Comparison of ENCODE assay signal across 1 cellular context in the genomic region with DNA sequence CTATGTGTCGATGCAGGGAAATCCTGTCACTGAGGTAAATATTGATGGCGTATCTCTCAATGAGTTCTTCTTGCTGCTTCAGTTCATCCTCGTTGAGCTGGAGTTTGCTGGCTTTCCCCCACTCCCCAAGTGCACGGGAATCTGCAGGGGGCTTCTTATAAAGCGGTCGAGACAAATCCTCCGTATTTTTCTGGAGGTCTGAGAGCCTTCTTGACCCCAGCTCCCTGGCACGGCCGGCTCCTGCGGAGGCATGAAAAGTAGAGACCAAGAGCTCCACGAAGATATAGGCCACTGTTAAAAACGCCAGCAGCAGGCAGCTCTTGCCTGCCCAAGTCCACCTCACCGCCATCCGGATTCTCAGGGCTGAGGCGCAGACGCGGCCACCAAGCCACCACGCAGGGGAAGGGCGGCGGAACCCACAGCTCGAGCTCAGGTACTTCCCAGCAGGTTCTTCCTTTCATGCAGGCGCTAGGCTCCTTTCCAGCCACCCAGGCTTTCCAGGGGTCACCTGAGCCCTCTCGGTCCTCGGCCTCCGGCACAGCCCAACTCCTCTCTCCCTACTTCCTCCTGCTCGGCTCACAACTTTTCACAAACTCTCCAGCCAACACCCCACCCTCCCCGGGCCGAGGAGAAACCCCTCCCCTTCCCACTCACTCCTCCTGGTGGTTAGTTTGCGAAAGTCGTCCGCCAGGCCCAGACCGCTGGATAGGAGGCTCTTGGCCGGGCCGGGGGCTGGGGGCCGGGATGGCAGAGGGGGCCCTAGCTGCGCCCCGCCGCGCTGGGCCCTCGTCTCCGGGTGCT.
TF ChIP-seq lines count a peak whose summit lies in the region.

Gene GALNT4, minus strand, starts transcription at position 596 of the 801 bp plus-strand sequence. Its CDS starts 247 bp downstream, at position 349.

TF ChIP-seq in K562, 482 proteins besides CTCF, POLR2A, EP300 and RAD21 (continued from another document and continues in another):
- TF ChIP-seq, protein P1, sequence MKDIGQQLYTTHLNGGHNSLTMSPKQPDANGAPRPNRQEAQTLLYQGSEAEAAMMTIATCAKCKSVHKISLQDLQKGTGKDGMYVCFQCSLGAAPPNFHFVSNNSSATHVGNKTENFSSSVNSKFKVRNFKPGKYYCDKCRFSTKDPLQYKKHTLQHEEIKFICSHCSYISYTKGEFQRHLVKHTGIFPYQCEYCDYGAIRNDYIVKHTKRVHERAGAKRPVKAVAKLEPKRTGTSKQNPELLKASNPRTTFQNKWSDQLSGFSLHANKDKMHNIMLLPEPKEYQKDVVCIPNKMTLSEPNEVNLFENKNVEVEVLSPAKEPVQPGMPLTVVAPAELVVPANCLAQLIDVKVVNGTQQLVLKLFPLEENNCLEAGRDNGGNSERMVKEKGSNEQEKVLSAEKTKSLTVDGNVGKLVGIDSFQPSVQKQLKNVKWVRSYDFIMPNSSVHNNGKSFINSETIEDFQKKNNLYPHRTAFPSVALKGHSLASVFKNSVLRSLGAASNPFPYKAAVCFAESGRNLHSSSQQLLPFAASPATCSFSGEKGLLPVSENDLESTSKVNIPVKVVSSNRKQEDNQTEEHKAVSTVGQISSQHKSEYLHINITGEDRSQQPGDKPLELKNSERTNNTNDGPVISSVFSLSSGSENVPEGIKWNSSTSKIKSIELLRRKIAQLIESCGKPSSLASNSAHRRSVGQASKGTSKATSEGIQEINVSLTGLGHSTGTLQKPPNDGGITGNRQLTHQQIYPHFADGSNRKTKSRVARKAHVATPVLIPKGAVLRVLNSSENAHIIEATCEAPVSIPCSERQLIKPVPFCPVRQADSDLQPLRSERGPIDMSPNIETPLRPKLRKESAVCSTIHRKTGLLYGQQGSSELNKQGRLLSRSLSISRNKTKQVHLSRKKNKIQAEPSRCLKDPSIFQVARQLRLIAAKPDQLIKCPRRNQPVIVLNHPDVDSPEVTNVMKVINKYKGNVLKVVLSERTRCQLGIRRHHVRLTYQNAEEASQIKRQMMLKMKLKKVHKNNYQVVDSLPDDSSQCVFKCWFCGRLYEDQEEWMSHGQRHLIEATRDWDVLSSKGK (CRISPR knock-in tag; IDR thresholded peaks at IDR 0.05), result no peak
- TF ChIP-seq, protein P2, sequence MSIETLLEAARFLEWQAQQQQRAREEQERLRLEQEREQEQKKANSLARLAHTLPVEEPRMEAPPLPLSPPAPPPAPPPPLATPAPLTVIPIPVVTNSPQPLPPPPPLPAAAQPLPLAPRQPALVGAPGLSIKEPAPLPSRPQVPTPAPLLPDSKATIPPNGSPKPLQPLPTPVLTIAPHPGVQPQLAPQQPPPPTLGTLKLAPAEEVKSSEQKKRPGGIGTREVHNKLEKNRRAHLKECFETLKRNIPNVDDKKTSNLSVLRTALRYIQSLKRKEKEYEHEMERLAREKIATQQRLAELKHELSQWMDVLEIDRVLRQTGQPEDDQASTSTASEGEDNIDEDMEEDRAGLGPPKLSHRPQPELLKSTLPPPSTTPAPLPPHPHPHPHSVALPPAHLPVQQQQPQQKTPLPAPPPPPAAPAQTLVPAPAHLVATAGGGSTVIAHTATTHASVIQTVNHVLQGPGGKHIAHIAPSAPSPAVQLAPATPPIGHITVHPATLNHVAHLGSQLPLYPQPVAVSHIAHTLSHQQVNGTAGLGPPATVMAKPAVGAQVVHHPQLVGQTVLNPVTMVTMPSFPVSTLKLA (conservative IDR thresholded peaks at IDR 0.05), result no peak; a peak in 1 of 4 replicates
- TF ChIP-seq ZBTB43 (CRISPR knock-in tag; IDR thresholded peaks at IDR 0.05), result no peak
- TF ChIP-seq ZFP36 (IDR thresholded peaks at IDR 0.05; ENCODE audit: low read depth, low read length, partially characterized antibody), result peak; percentile 34
- no peak for TF ChIP-seq CREB1 (IDR thresholded peaks at IDR 0.05)
- no peak for TF ChIP-seq CREB1 (CRISPR knock-in tag; IDR thresholded peaks at IDR 0.05)
- no peak for TF ChIP-seq NEUROD1 (IDR thresholded peaks at IDR 0.05; ENCODE audit: borderline replicate concordance, low read depth, low read length, partially characterized antibody)
- TF ChIP-seq, protein P3, sequence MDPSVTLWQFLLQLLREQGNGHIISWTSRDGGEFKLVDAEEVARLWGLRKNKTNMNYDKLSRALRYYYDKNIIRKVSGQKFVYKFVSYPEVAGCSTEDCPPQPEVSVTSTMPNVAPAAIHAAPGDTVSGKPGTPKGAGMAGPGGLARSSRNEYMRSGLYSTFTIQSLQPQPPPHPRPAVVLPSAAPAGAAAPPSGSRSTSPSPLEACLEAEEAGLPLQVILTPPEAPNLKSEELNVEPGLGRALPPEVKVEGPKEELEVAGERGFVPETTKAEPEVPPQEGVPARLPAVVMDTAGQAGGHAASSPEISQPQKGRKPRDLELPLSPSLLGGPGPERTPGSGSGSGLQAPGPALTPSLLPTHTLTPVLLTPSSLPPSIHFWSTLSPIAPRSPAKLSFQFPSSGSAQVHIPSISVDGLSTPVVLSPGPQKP (CRISPR knock-in tag; IDR thresholded peaks at IDR 0.05), result no peak
- no peak for TF ChIP-seq GABPB2 (CRISPR knock-in tag; conservative IDR thresholded peaks at IDR 0.05)
- TF ChIP-seq STAT6 (CRISPR knock-in tag; IDR thresholded peaks at IDR 0.05), result no peak
- TF ChIP-seq, protein P4, sequence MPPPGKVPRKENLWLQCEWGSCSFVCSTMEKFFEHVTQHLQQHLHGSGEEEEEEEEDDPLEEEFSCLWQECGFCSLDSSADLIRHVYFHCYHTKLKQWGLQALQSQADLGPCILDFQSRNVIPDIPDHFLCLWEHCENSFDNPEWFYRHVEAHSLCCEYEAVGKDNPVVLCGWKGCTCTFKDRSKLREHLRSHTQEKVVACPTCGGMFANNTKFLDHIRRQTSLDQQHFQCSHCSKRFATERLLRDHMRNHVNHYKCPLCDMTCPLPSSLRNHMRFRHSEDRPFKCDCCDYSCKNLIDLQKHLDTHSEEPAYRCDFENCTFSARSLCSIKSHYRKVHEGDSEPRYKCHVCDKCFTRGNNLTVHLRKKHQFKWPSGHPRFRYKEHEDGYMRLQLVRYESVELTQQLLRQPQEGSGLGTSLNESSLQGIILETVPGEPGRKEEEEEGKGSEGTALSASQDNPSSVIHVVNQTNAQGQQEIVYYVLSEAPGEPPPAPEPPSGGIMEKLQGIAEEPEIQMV (tag; conservative IDR thresholded peaks at IDR 0.05; ENCODE audit: low read depth), result no peak
- TF ChIP-seq SMAD1 (IDR thresholded peaks at IDR 0.05; ENCODE audit: low read depth, low read length, partially characterized antibody), result no peak
- TF ChIP-seq, protein P5, sequence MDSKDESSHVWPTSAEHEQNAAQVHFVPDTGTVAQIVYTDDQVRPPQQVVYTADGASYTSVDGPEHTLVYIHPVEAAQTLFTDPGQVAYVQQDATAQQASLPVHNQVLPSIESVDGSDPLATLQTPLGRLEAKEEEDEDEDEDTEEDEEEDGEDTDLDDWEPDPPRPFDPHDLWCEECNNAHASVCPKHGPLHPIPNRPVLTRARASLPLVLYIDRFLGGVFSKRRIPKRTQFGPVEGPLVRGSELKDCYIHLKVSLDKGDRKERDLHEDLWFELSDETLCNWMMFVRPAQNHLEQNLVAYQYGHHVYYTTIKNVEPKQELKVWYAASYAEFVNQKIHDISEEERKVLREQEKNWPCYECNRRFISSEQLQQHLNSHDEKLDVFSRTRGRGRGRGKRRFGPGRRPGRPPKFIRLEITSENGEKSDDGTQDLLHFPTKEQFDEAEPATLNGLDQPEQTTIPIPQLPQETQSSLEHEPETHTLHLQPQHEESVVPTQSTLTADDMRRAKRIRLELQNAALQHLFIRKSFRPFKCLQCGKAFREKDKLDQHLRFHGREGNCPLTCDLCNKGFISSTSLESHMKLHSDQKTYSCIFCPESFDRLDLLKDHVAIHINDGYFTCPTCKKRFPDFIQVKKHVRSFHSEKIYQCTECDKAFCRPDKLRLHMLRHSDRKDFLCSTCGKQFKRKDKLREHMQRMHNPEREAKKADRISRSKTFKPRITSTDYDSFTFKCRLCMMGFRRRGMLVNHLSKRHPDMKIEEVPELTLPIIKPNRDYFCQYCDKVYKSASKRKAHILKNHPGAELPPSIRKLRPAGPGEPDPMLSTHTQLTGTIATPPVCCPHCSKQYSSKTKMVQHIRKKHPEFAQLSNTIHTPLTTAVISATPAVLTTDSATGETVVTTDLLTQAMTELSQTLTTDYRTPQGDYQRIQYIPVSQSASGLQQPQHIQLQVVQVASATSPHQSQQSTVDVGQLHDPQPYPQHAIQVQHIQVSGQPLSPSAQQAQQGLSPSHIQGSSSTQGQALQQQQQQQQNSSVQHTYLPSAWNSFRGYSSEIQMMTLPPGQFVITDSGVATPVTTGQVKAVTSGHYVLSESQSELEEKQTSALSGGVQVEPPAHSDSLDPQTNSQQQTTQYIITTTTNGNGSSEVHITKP (IDR thresholded peaks at IDR 0.05; ENCODE audit: partially characterized antibody), result peak; percentile 97
- TF ChIP-seq, protein P6, sequence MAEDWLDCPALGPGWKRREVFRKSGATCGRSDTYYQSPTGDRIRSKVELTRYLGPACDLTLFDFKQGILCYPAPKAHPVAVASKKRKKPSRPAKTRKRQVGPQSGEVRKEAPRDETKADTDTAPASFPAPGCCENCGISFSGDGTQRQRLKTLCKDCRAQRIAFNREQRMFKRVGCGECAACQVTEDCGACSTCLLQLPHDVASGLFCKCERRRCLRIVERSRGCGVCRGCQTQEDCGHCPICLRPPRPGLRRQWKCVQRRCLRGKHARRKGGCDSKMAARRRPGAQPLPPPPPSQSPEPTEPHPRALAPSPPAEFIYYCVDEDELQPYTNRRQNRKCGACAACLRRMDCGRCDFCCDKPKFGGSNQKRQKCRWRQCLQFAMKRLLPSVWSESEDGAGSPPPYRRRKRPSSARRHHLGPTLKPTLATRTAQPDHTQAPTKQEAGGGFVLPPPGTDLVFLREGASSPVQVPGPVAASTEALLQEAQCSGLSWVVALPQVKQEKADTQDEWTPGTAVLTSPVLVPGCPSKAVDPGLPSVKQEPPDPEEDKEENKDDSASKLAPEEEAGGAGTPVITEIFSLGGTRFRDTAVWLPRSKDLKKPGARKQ (CRISPR knock-in tag; IDR thresholded peaks at IDR 0.05), result no peak
- no peak for TF ChIP-seq ZNF175 (CRISPR knock-in tag; IDR thresholded peaks at IDR 0.05; ENCODE audit: low read depth)
- TF ChIP-seq MTA1 (IDR thresholded peaks at IDR 0.05; ENCODE audit: borderline replicate concordance), result no peak
- no peak for TF ChIP-seq ETV6 (IDR thresholded peaks at IDR 0.05; ENCODE audit: borderline replicate concordance in 1 of 2, low read depth in 2 of 2, low read length in 1 of 2)
- TF ChIP-seq ETV6 (CRISPR knock-in tag; IDR thresholded peaks at IDR 0.05; ENCODE audit: borderline replicate concordance), result no peak
- TF ChIP-seq, protein P7, sequence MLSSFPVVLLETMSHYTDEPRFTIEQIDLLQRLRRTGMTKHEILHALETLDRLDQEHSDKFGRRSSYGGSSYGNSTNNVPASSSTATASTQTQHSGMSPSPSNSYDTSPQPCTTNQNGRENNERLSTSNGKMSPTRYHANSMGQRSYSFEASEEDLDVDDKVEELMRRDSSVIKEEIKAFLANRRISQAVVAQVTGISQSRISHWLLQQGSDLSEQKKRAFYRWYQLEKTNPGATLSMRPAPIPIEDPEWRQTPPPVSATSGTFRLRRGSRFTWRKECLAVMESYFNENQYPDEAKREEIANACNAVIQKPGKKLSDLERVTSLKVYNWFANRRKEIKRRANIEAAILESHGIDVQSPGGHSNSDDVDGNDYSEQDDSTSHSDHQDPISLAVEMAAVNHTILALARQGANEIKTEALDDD (IDR thresholded peaks at IDR 0.05), result no peak
- no peak for TF ChIP-seq NCOA4 (IDR thresholded peaks at IDR 0.05; ENCODE audit: partially characterized antibody)
- no peak for TF ChIP-seq IRF9 (tag; IDR thresholded peaks at IDR 0.05)
- no peak for TF ChIP-seq ETS2 (tag; IDR thresholded peaks at IDR 0.05; ENCODE audit: borderline replicate concordance, poor library complexity, severe bottlenecking)
- TF ChIP-seq POLR2G (IDR thresholded peaks at IDR 0.05; ENCODE audit: low read depth, low read length), result peak; percentile 87
- TF ChIP-seq THRAP3 (IDR thresholded peaks at IDR 0.05; ENCODE audit: borderline replicate concordance), result no peak
- no peak for TF ChIP-seq NCOA6 (IDR thresholded peaks at IDR 0.05)
- no peak for TF ChIP-seq NFIX (CRISPR knock-in tag; IDR thresholded peaks at IDR 0.05; ENCODE audit: low read depth)
- TF ChIP-seq LCOR (CRISPR knock-in tag; IDR thresholded peaks at IDR 0.05), result 0 out of 2 replicates have a peak, but pooled peaks have one; percentile 34
- peak; percentile 66 for TF ChIP-seq SUPT5H (IDR thresholded peaks at IDR 0.05)
- TF ChIP-seq E2F6 (IDR thresholded peaks at IDR 0.05; ENCODE audit: borderline replicate concordance in 1 of 2, extremely low read depth in 1 of 2, insufficient read depth in 1 of 2, insufficient read length in 1 of 2, low read depth in 1 of 2, low read length in 1 of 2, poor library complexity in 1 of 2, severe bottlenecking in 1 of 2), result no peak
- no peak for TF ChIP-seq KLF10 (CRISPR knock-in tag; IDR thresholded peaks at IDR 0.05)
